In genomic region chr17:32349854-32350661, GRCh38 we compare ENCODE assay signal across 7 cellular contexts. TPM values are rescaled to one million over a fixed set of nuclear protein-coding genes. Genes with fewer than 3 reads are reported as not detected.
DNase-seq lines count a peak whose midpoint lies in the region; ATAC-seq, FAIRE-seq and TF ChIP-seq lines count a peak whose summit lies in the region.

ZNF207 (plus strand) TSS chr17:32350157; CDS start chr17:32350286, 129 bp downstream.

- WGBS in body of pancreas, 2 donors, result 0 to 1% methylated on average over 42 to 47 of the region's 47 CpGs

- peak in 2 of 7 experiments; percentile 9 to 26 for TF ChIP-seq CTCF in body of pancreas (IDR thresholded peaks at IDR 0.05)

- no peaks in the 10 kb centered on the region for H3K9me3 ChIP-seq in body of pancreas

- H3K36me3 ChIP-seq in body of pancreas (replicated peaks in 1 of 2; ENCODE audit: insufficient read depth in 1 of 2, low read depth in 2 of 2), result peaks cover 0 to 5% of the 10 kb centered on the region in 2 donors

- H3K27me3 ChIP-seq in body of pancreas, result no peaks in the 10 kb centered on the region

- peak; percentile 54 for FAIRE-seq in TTC549 (lab: Jason Lieb, UNC)

- TF ChIP-seq POLR2A in body of pancreas (IDR thresholded peaks at IDR 0.05), result peak; percentile 55 to 91 (median 90)

- H3K27ac ChIP-seq in body of pancreas, result peak within 1 kb of the TSS; percentile 92 to 97 (median 92)

- ATAC-seq in GM18517 (IDR thresholded peaks at IDR 0.05; ENCODE audit: unreplicated experiment) (peak; percentile 78), HG03060 (IDR thresholded peaks at IDR 0.05; ENCODE audit: low read depth, unreplicated experiment) (peak; percentile 56), body of pancreas (peak; percentile 99), sciatic nerve (peak; percentile 100)

- H3K4me3 ChIP-seq in body of pancreas, result peak within 1 kb of the TSS; percentile 57 to 64

- DNase-seq in NCI-H2107 treated with DMSO at 0.1 percent for 48 hours (lab: John Stamatoyannopoulos, UW; ENCODE audit: unreplicated experiment) (peak; percentile 96), body of pancreas (peak; percentile 96 to 97 (median 96)), iPS DF 19.7 (ENCODE audit: low read depth, low spot score) (peak; percentile 79), sciatic nerve (ENCODE audit: low spot score) (peak; percentile 97)

- intact Hi-C loops in body of pancreas (cut with DNase I), result no loop called here
- intact Hi-C loops in sciatic nerve (cut with DNase I), result no loop called here

- peaks cover 35% of the 10 kb centered on the region for H3K4me1 ChIP-seq in body of pancreas

RNA-seq across cellular contexts. Expression of gene ZNF207, which starts in this region (rescaled TPM):
- total RNA-seq in body of pancreas (10 to 100 TPM; 82.5 to 95.6 TPM), sciatic nerve (169 TPM)

Comparison
In these comparisons a context has a peak if more than half of its experiments do, and no peak if none do; other contexts are left out.
1. Peak in every context shown above with its lines: DNase-seq, ATAC-seq, H3K4me3 ChIP-seq and H3K27ac ChIP-seq.